Comparison of ENCODE assay signal across 1 cellular context in genomic region chr2:10845640-10846039, GRCh38.
TF ChIP-seq lines count a peak whose summit lies in the region.

No MANE protein-coding gene starts in this region.

TF ChIP-seq in H1, 55 proteins besides CTCF, POLR2A, EP300 and RAD21:
- no peak for TF ChIP-seq ASH2L (IDR thresholded peaks at IDR 0.05; ENCODE audit: low read length)
- no peak for TF ChIP-seq KDM5A (IDR thresholded peaks at IDR 0.05; ENCODE audit: low read length)
- no peak for TF ChIP-seq KDM1A (IDR thresholded peaks at IDR 0.05; ENCODE audit: borderline replicate concordance, low read length)
- TF ChIP-seq BRCA1 (IDR thresholded peaks at IDR 0.05; ENCODE audit: low read depth, low read length), result no peak
- no peak for TF ChIP-seq TAF7 (optimal IDR thresholded peaks at IDR 0.05; ENCODE audit: borderline replicate concordance, low read depth, low read length)
- no peak for TF ChIP-seq SIX5 (IDR thresholded peaks at IDR 0.05; ENCODE audit: low read depth, low read length)
- TF ChIP-seq, protein P1, sequence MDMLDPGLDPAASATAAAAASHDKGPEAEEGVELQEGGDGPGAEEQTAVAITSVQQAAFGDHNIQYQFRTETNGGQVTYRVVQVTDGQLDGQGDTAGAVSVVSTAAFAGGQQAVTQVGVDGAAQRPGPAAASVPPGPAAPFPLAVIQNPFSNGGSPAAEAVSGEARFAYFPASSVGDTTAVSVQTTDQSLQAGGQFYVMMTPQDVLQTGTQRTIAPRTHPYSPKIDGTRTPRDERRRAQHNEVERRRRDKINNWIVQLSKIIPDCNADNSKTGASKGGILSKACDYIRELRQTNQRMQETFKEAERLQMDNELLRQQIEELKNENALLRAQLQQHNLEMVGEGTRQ (IDR thresholded peaks at IDR 0.05; ENCODE audit: low read length), result no peak
- no peak for TF ChIP-seq SRF (IDR thresholded peaks at IDR 0.05; ENCODE audit: low read depth, low read length)
- TF ChIP-seq SUZ12 (IDR thresholded peaks at IDR 0.05; ENCODE audit: low read length), result no peak
- TF ChIP-seq, protein P2, sequence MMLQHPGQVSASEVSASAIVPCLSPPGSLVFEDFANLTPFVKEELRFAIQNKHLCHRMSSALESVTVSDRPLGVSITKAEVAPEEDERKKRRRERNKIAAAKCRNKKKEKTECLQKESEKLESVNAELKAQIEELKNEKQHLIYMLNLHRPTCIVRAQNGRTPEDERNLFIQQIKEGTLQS (IDR thresholded peaks at IDR 0.05; ENCODE audit: insufficient read depth, low read depth, low read length), result no peak
- no peak for TF ChIP-seq PHF8 (conservative IDR thresholded peaks at IDR 0.05; ENCODE audit: low read depth, low read length)
- TF ChIP-seq HDAC6 (IDR thresholded peaks at IDR 0.05; ENCODE audit: low read depth, low read length), result no peak
- no peak for TF ChIP-seq NRF1 (IDR thresholded peaks at IDR 0.05; ENCODE audit: low read depth, low read length)
- no peak for TF ChIP-seq SIN3A (conservative IDR thresholded peaks at IDR 0.05 in 1 of 2, IDR thresholded peaks at IDR 0.05 in 1 of 2; ENCODE audit: low read depth in 1 of 2, low read length in 2 of 2)
- no peak for TF ChIP-seq FOSL1 (IDR thresholded peaks at IDR 0.05; ENCODE audit: insufficient read depth, low read depth, low read length)
TF ChIP-seq in H1: peak in this region for 0.
